ENCODE assay signal across 14 cellular contexts in genomic region chr1:9341301-9341845, GRCh38.
"Had no signal": no experiment of that assay in that cellular context is flagged by ENCODE, and none has a peak within 500 bp of the region (broad histone marks: within the 10 kb centered on the region; RNA-seq: fewer than 3 reads in every experiment).

No MANE protein-coding gene starts in this region.

- H3K4me3 Mint-ChIP-seq: activated naive CD4-positive, alpha-beta T cell treated with anti-CD3 and anti-CD28 coated beads, Interleukin-2, amount 50 U/mL, for 24 hours; stimulated activated naive B cell treated with anti-CD40 and anti-IgM and Interleukin-4, amounts not matched to agents 10 μg/mL and 1 μg/mL and 100 μg/mL, for 72 hours; type B pancreatic cell had no signal

- H3K9me3 ChIP-seq: left lung, pancreas had no signal

- H3K4me3 ChIP-seq: heart right ventricle, left lung, pancreas had no signal

- H3K36me3 Mint-ChIP-seq: stimulated activated naive B cell treated with anti-CD40 and anti-IgM and Interleukin-4, amounts not matched to agents 10 μg/mL and 1 μg/mL and 100 μg/mL, for 72 hours had no signal

- DNase-seq: activated CD4-positive, alpha-beta T cell treated with anti-CD3 and anti-CD28 coated beads, Interleukin-2, amount 50 U/mL, for 4 hours; activated CD4-positive, CD25-positive, alpha-beta regulatory T cell treated with anti-CD3 and anti-CD28 coated beads, Interleukin-2, amount 50 U/mL, for 72 hours; activated T-cell treated with anti-CD3 and anti-CD28 coated beads, Interleukin-2, amount 50 U/mL, for 1 hour; effector CD8-positive, alpha-beta T cell; erythroblast; heart right ventricle; islet precursor cell; mesendoderm; stimulated activated CD4-positive, alpha-beta T cell treated with anti-CD3 and anti-CD28 coated beads, Interleukin-2, amount 100 ng/mL, for 24 hours; stimulated activated naive B cell treated with anti-CD40 and anti-IgM and Interleukin-4, amounts not matched to agents 10 μg/mL and 1 μg/mL and 100 μg/mL, for 72 hours had no signal

- H3K27me3 Mint-ChIP-seq: activated naive CD4-positive, alpha-beta T cell treated with anti-CD3 and anti-CD28 coated beads, Interleukin-2, amount 50 U/mL, for 24 hours; stimulated activated naive B cell treated with anti-CD40 and anti-IgM and Interleukin-4, amounts not matched to agents 10 μg/mL and 1 μg/mL and 100 μg/mL, for 72 hours; type B pancreatic cell had no signal

- H3K27ac Mint-ChIP-seq: activated naive CD4-positive, alpha-beta T cell treated with anti-CD3 and anti-CD28 coated beads, Interleukin-2, amount 50 U/mL, for 24 hours; stimulated activated naive B cell treated with anti-CD40 and anti-IgM and Interleukin-4, amounts not matched to agents 10 μg/mL and 1 μg/mL and 100 μg/mL, for 72 hours; type B pancreatic cell had no signal

- ATAC-seq: left lung; stimulated activated naive B cell treated with anti-CD40 and anti-IgM and Interleukin-4, amounts not matched to agents 10 μg/mL and 1 μg/mL and 100 μg/mL, for 72 hours had no signal

- H3K9me3 Mint-ChIP-seq: activated naive CD4-positive, alpha-beta T cell treated with anti-CD3 and anti-CD28 coated beads, Interleukin-2, amount 50 U/mL, for 24 hours; stimulated activated naive B cell treated with anti-CD40 and anti-IgM and Interleukin-4, amounts not matched to agents 10 μg/mL and 1 μg/mL and 100 μg/mL, for 72 hours; type B pancreatic cell had no signal

- H3K27me3 ChIP-seq: left lung, pancreas had no signal

- FAIRE-seq: pancreas had no signal

- H3K36me3 ChIP-seq: left lung, pancreas had no signal

- H3K27ac ChIP-seq: left lung, pancreas had no signal
